3 cellular contexts compared by ENCODE assay signal in the genomic region with DNA sequence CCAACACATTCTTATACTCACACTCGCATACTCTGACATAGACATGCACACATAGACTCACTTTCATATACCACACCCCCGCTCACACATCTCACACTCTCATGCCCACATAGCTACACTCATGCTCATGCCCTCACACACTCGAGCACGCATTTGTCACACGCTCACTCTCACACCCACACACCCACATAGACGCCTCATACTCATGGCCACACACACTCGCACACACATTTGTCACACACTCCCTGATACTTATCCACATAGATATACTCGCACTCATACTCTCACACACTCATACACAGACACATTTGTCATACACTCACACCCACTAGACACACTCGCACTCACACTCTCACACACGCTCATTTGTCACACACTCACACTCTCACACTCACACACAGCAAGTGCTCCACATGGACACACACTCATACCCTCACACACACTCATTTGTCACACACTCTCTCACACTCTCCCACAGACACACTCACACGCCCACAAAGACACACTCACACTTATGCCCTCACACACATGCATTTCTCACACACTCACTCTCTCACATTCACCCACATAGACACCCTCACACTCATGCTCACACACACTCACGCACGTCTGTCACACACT.
TF ChIP-seq lines count a peak whose summit lies in the region.

No MANE protein-coding gene starts in this region.

TF ChIP-seq in GM12891, 5 proteins besides CTCF, POLR2A, EP300 and RAD21:
- TF ChIP-seq PAX5 (IDR thresholded peaks at IDR 0.05; ENCODE audit: insufficient read depth, low read length, severe bottlenecking), result no peak
- no peak for TF ChIP-seq TAF1 (IDR thresholded peaks at IDR 0.05; ENCODE audit: low read depth, low read length)
- no peak for TF ChIP-seq POU2F2 (IDR thresholded peaks at IDR 0.05; ENCODE audit: low read depth, low read length)
- no peak for TF ChIP-seq POLR2AphosphoS5 (IDR thresholded peaks at IDR 0.05; ENCODE audit: low read depth, low read length)
- TF ChIP-seq SPI1 (IDR thresholded peaks at IDR 0.05; ENCODE audit: low read depth, low read length), result no peak
TF ChIP-seq in GM12891: peak in this region for 0.

TF ChIP-seq in WTC11, 78 proteins besides CTCF, POLR2A, EP300 and RAD21:
- TF ChIP-seq, protein P1, sequence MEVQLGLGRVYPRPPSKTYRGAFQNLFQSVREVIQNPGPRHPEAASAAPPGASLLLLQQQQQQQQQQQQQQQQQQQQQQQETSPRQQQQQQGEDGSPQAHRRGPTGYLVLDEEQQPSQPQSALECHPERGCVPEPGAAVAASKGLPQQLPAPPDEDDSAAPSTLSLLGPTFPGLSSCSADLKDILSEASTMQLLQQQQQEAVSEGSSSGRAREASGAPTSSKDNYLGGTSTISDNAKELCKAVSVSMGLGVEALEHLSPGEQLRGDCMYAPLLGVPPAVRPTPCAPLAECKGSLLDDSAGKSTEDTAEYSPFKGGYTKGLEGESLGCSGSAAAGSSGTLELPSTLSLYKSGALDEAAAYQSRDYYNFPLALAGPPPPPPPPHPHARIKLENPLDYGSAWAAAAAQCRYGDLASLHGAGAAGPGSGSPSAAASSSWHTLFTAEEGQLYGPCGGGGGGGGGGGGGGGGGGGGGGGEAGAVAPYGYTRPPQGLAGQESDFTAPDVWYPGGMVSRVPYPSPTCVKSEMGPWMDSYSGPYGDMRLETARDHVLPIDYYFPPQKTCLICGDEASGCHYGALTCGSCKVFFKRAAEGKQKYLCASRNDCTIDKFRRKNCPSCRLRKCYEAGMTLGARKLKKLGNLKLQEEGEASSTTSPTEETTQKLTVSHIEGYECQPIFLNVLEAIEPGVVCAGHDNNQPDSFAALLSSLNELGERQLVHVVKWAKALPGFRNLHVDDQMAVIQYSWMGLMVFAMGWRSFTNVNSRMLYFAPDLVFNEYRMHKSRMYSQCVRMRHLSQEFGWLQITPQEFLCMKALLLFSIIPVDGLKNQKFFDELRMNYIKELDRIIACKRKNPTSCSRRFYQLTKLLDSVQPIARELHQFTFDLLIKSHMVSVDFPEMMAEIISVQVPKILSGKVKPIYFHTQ (CRISPR knock-in tag; IDR thresholded peaks at IDR 0.05), result no peak
- TF ChIP-seq SMAD4 (CRISPR knock-in tag; IDR thresholded peaks at IDR 0.05) (no peak), TCF7 (CRISPR knock-in tag; IDR thresholded peaks at IDR 0.05; ENCODE audit: low read depth) (no peak)
- TF ChIP-seq, protein P2, sequence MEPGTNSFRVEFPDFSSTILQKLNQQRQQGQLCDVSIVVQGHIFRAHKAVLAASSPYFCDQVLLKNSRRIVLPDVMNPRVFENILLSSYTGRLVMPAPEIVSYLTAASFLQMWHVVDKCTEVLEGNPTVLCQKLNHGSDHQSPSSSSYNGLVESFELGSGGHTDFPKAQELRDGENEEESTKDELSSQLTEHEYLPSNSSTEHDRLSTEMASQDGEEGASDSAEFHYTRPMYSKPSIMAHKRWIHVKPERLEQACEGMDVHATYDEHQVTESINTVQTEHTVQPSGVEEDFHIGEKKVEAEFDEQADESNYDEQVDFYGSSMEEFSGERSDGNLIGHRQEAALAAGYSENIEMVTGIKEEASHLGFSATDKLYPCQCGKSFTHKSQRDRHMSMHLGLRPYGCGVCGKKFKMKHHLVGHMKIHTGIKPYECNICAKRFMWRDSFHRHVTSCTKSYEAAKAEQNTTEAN (CRISPR knock-in tag; IDR thresholded peaks at IDR 0.05), result peak; percentile 60; the same call in 1 of the 2 replicates

TF ChIP-seq in SK-N-SH, 30 proteins besides CTCF, POLR2A, EP300 and RAD21 (continued from another document):
- TF ChIP-seq, protein P3, sequence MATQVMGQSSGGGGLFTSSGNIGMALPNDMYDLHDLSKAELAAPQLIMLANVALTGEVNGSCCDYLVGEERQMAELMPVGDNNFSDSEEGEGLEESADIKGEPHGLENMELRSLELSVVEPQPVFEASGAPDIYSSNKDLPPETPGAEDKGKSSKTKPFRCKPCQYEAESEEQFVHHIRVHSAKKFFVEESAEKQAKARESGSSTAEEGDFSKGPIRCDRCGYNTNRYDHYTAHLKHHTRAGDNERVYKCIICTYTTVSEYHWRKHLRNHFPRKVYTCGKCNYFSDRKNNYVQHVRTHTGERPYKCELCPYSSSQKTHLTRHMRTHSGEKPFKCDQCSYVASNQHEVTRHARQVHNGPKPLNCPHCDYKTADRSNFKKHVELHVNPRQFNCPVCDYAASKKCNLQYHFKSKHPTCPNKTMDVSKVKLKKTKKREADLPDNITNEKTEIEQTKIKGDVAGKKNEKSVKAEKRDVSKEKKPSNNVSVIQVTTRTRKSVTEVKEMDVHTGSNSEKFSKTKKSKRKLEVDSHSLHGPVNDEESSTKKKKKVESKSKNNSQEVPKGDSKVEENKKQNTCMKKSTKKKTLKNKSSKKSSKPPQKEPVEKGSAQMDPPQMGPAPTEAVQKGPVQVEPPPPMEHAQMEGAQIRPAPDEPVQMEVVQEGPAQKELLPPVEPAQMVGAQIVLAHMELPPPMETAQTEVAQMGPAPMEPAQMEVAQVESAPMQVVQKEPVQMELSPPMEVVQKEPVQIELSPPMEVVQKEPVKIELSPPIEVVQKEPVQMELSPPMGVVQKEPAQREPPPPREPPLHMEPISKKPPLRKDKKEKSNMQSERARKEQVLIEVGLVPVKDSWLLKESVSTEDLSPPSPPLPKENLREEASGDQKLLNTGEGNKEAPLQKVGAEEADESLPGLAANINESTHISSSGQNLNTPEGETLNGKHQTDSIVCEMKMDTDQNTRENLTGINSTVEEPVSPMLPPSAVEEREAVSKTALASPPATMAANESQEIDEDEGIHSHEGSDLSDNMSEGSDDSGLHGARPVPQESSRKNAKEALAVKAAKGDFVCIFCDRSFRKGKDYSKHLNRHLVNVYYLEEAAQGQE (IDR thresholded peaks at IDR 0.05; ENCODE audit: low read depth, low read length), result no peak
- no peak for TF ChIP-seq RFX5 (IDR thresholded peaks at IDR 0.05; ENCODE audit: low read length)
- no peak for TF ChIP-seq EZH2phosphoT487 (IDR thresholded peaks at IDR 0.05; ENCODE audit: borderline replicate concordance, low read depth)
- no peak for TF ChIP-seq ELF1 (IDR thresholded peaks at IDR 0.05)
- TF ChIP-seq NFIC (IDR thresholded peaks at IDR 0.05; ENCODE audit: borderline replicate concordance), result no peak
- no peak for TF ChIP-seq MEF2A (IDR thresholded peaks at IDR 0.05; ENCODE audit: borderline replicate concordance, low read depth)
- TF ChIP-seq, protein P4, sequence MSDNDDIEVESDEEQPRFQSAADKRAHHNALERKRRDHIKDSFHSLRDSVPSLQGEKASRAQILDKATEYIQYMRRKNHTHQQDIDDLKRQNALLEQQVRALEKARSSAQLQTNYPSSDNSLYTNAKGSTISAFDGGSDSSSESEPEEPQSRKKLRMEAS (IDR thresholded peaks at IDR 0.05; ENCODE audit: low read depth), result no peak
- TF ChIP-seq FOXJ3 (CRISPR knock-in tag; IDR thresholded peaks at IDR 0.05), result no peak
- TF ChIP-seq NRF1 (IDR thresholded peaks at IDR 0.05; ENCODE audit: low read depth, low read length), result no peak
- TF ChIP-seq TCF12 (IDR thresholded peaks at IDR 0.05), result no peak
- TF ChIP-seq, protein P5, sequence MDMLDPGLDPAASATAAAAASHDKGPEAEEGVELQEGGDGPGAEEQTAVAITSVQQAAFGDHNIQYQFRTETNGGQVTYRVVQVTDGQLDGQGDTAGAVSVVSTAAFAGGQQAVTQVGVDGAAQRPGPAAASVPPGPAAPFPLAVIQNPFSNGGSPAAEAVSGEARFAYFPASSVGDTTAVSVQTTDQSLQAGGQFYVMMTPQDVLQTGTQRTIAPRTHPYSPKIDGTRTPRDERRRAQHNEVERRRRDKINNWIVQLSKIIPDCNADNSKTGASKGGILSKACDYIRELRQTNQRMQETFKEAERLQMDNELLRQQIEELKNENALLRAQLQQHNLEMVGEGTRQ (IDR thresholded peaks at IDR 0.05; ENCODE audit: borderline replicate concordance, low read depth, low read length), result no peak
- no peak for TF ChIP-seq TAF1 (IDR thresholded peaks at IDR 0.05; ENCODE audit: borderline replicate concordance, low read depth, low read length)
- TF ChIP-seq RXRA (IDR thresholded peaks at IDR 0.05; ENCODE audit: borderline replicate concordance, low read depth), result no peak
- no peak for TF ChIP-seq MXI1 (IDR thresholded peaks at IDR 0.05; ENCODE audit: low read depth, low read length)
- TF ChIP-seq JUND (IDR thresholded peaks at IDR 0.05), result no peak
